1 cellular context compared by ENCODE assay signal in the genomic region with DNA sequence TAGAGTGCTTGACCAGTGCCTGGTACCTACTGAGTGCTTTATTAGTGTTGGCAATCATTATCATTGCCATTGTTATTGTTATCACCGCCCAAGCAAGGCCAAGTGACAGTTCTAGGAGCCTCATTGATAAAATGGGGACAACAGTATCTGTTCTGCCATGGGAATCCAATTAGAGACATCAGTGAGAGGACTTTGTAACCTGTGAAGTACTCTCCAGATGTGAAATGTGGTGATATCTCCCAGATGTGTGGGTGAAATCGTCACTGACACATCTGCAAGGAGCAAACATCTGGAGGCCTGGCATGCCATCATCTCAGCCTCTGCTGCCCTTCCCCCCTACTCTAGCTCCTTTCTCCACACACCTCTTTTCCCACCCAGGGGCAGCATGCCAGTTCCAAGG.
TF ChIP-seq lines count a peak whose summit lies in the region.

No MANE protein-coding gene starts in this region.

TF ChIP-seq in K562, 482 proteins besides CTCF, POLR2A, EP300 and RAD21:
- TF ChIP-seq CBFA2T3 (IDR thresholded peaks at IDR 0.05) (peak; percentile 68), CBFA2T2 (conservative IDR thresholded peaks at IDR 0.05) (peak; percentile 45; the same call in 1 of the 2 replicates), ARNT (IDR thresholded peaks at IDR 0.05) (no peak)
